ENCODE assay signal across 8 cellular contexts in the genomic region with DNA sequence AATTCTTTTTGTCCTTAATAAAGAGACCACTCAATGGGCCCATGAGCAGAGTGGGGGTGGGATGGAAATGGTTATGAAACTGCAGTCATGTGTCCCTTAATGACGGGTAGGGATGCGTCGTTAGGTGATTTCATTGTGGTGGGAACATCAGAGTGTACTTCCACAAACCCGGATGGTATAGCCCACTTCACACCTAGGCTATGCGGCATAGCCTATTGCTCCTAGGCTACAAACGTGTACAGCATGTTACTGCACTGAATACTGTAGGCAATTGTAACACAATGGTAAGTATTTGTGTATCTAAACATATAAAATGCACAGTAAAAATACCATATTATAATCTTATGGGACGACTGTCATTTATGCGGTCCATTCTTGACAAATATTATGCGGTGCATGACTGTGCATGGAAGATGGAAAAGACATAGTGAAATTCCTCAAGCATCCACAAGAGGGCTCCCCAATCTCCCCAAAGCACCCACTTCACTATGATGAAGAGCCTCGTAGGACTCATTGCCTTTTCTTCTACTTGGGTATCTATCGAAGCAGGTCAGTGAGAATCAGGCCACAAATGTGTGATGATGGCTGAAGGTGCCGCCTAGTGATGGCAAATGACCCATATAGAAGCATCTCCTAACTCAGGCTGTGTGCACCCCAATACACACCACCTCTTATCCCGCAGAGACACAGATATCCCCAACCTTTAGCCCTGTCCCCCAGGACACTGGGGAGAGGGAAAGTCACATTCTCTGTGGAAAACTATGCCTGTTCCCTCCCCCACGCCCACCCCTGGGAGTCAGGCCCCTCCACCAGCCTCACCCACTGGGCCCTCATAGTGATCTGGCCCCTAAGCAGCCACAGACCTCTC. TPM values are rescaled to one million over a fixed set of nuclear protein-coding genes. Genes with fewer than 3 reads are reported as not detected.
DNase-seq lines count a peak whose midpoint lies in the region; ATAC-seq and TF ChIP-seq lines count a peak whose summit lies in the region.

No MANE protein-coding gene starts in this region.

- no peaks in the 10 kb centered on the region for H3K4me1 ChIP-seq in A673 (ENCODE audit: insufficient read depth, low read length, poor library complexity, severe bottlenecking)
- H3K4me1 ChIP-seq in neural progenitor cell, result no peaks in the 10 kb centered on the region

- CTCF ChIA-PET in A673 (lab: Charles Lee), result no interaction called here

- peaks cover 4% of the 10 kb centered on the region for H3K9me3 Mint-ChIP-seq in neural progenitor cell

- H3K27me3 ChIP-seq in A673 (replicated peaks; ENCODE audit: insufficient read depth, low read depth, low read length, poor library complexity) (peaks cover 20% of the 10 kb centered on the region), neural progenitor cell (peaks cover 45% of the 10 kb centered on the region)

- no peak overlapping the region for H3K4me3 ChIP-seq in A673 (ENCODE audit: low read depth, low read length, poor library complexity, severe bottlenecking)
- no peak overlapping the region for H3K4me3 ChIP-seq in WI38 (ENCODE audit: low read depth, low read length)
- no peak overlapping the region for H3K4me3 ChIP-seq in neural progenitor cell

- no peak overlapping the region for H3K27ac Mint-ChIP-seq in neural progenitor cell

- no peaks in the 10 kb centered on the region for H4K20me1 ChIP-seq in neural progenitor cell (ENCODE audit: low read depth)

- peaks cover 25% of the 10 kb centered on the region for H3K27me3 Mint-ChIP-seq in neural progenitor cell (ENCODE audit: insufficient read depth, low read depth)

- intact Hi-C loops in A673 (cut with micrococcal nuclease; ENCODE audit: unreplicated experiment), result no loop called here

- peak; percentile 51 for DNase-seq in A673 (ENCODE audit: low spot score)
- peak; percentile 76 for DNase-seq in GM03348 (ENCODE audit: low spot score)
- peak; percentile 2 for DNase-seq in NCI-H2029 (lab: John Stamatoyannopoulos, UW)
- DNase-seq in epidermal melanocyte (ENCODE audit: insufficient read length, low spot score), result peak; percentile 55
- DNase-seq in neural progenitor cell (ENCODE audit: low spot score), result peak; percentile 40

- TF ChIP-seq CTCF in A673 (conservative IDR thresholded peaks at IDR 0.05; ENCODE audit: low read depth, low read length), result peak; percentile 63
- TF ChIP-seq CTCF in WI38 (IDR thresholded peaks at IDR 0.05; ENCODE audit: low read depth, low read length), result peak; percentile 58
- TF ChIP-seq CTCF in neural progenitor cell (IDR thresholded peaks at IDR 0.05), result peak; percentile 70

- H3F3A ChIP-seq in neural progenitor cell (ENCODE audit: low read depth), result no peaks in the 10 kb centered on the region

- no TSS peak for BruUV-seq in A673 (replicated peaks; lab: Mats Ljungman, UMichigan)

- no peak overlapping the region for H3K9ac ChIP-seq in neural progenitor cell

- POLR2A ChIA-PET in A673 (lab: Charles Lee; ENCODE audit: low non-redundant PET), result no interaction called here

- no peak overlapping the region for H3K27ac ChIP-seq in A673 (ENCODE audit: low read depth, low read length, poor library complexity, severe bottlenecking)
- no peak overlapping the region for H3K27ac ChIP-seq in neural progenitor cell

- no peaks in the 10 kb centered on the region for H3K36me3 Mint-ChIP-seq in neural progenitor cell

- no peaks in the 10 kb centered on the region for H3K79me2 ChIP-seq in neural progenitor cell (ENCODE audit: low read depth)

- H3K36me3 ChIP-seq in A673 (ENCODE audit: insufficient read depth, low read length, poor library complexity, severe bottlenecking) (no peaks in the 10 kb centered on the region), neural progenitor cell (no peaks in the 10 kb centered on the region)

- H3K4me3 Mint-ChIP-seq in neural progenitor cell, result no peak overlapping the region

- no peak for ATAC-seq in HG03565 (IDR thresholded peaks at IDR 0.05; ENCODE audit: unreplicated experiment)
- no peak for ATAC-seq in GM21786 (IDR thresholded peaks at IDR 0.05; ENCODE audit: unreplicated experiment)

- no peaks in the 10 kb centered on the region for H3K4me1 Mint-ChIP-seq in neural progenitor cell

- no peak overlapping the region for H3K4me2 ChIP-seq in neural progenitor cell

- H3K9me3 ChIP-seq in A673 (ENCODE audit: low read depth, low read length, poor library complexity, severe bottlenecking) (no peaks in the 10 kb centered on the region), neural progenitor cell (ENCODE audit: low read depth) (no peaks in the 10 kb centered on the region)

- no peak overlapping the region for H2AFZ ChIP-seq in neural progenitor cell (replicated peaks)

RNA-seq across cellular contexts. Expression of gene TBX21, which starts 43.5 kb away (rescaled TPM):
- not detected in 2 replicates for total RNA-seq in A673 (2021)
- 0.12 TPM in 1 of 2 replicates, not detected in the other for total RNA-seq in neural progenitor cell (ENCODE audit: low replicate concordance)

RNA-seq across cellular contexts. Expression of gene OSBPL7, which starts 45.0 kb away (rescaled TPM):
- total RNA-seq in A673 (2021) (9.1 TPM in 2 replicates), neural progenitor cell (ENCODE audit: low replicate concordance) (5.1 and 10.8 TPM in 2 replicates)

RNA-seq across cellular contexts. Expression of gene MRPL10, which starts 54.8 kb away (rescaled TPM):
- 30.5 and 42.0 TPM in 2 replicates for total RNA-seq in A673 (2021)
- total RNA-seq in neural progenitor cell (ENCODE audit: low replicate concordance), result 48.2 and 63.3 TPM in 2 replicates

RNA-seq across cellular contexts. Expression of gene LRRC46, which starts 54.9 kb away (rescaled TPM):
- total RNA-seq in A673 (2021) (1.1 and 1.3 TPM in 2 replicates), neural progenitor cell (ENCODE audit: low replicate concordance) (0.06 and 0.12 TPM in 2 replicates)

Comparison
In these comparisons a context has a peak if more than half of its experiments do, and no peak if none do; other contexts are left out.
1. DNase-seq: peak in every context shown above with its lines; median percentile 76 in GM03348; 55 in epidermal melanocyte; 51 in A673; 40 in neural progenitor cell; 2 in NCI-H2029.